Comparison of ENCODE assay signal across 19 cellular contexts in genomic region chr1:29809446-29810120, GRCh38.
DNase-seq lines count a peak whose midpoint lies in the region; TF ChIP-seq lines count a peak whose summit lies in the region.
"Had no signal": no experiment of that assay in that cellular context is flagged by ENCODE, and none has a peak within 500 bp of the region (broad histone marks: within the 10 kb centered on the region; RNA-seq: fewer than 3 reads in every experiment).

No MANE protein-coding gene starts in this region.

- no peak overlapping the region for H2BK15ac ChIP-seq in H9 (ENCODE audit: low read depth, low read length)

- H4K91ac ChIP-seq in H9 (ENCODE audit: insufficient read length, low read depth, low read length): no peak overlapping the region

- H3K4me3 ChIP-seq in spleen: no peak overlapping the region

- no peak overlapping the region for H3K4ac ChIP-seq in H9 (ENCODE audit: low read depth, low read length)

- no peak for TF ChIP-seq POLR2A in spleen (IDR thresholded peaks at IDR 0.05)

- H3K4me1 ChIP-seq in H9 (ENCODE audit: insufficient read depth, low read length) (no peaks in the 10 kb centered on the region), spleen (no peaks in the 10 kb centered on the region)

- no CpG with 5 or more reads among the region's 16 CpGs for WGBS in H9 (ENCODE audit: extremely low coverage, insufficient read length, low lambda C conversion rate)
- WGBS in spleen, 5 donors: 63 to 76% (median 71%) methylated on average over 15 to 16 of the region's 16 CpGs

- H3K9ac ChIP-seq in H9 (ENCODE audit: extremely low read depth, insufficient read length, low read length): no peak overlapping the region
- H3K9ac ChIP-seq: SK-N-SH had no signal

- H3K27me3 ChIP-seq in H9 (ENCODE audit: insufficient read depth, low read length) (no peaks in the 10 kb centered on the region), spleen (replicated peaks in 1 of 7) (peaks cover 0 to 28% (median 0%) of the 10 kb centered on the region in 7 donors)

- H3K9me3 ChIP-seq in H9 (ENCODE audit: control insufficient read depth, low read depth, low read length) (no peaks in the 10 kb centered on the region), spleen (no peaks in the 10 kb centered on the region)
- H3K9me3 ChIP-seq: SK-N-SH had no signal

- no peaks in the 10 kb centered on the region for H3K36me3 Mint-ChIP-seq in H9 (ENCODE audit: insufficient read depth in 1 of 3, low read depth in 3 of 3)
- H3K36me3 Mint-ChIP-seq: CD4-positive, alpha-beta memory T cell; IgD-negative memory B cell had no signal

- H3K27me3 Mint-ChIP-seq in H9 (ENCODE audit: low read depth): no peaks in the 10 kb centered on the region
- H3K27me3 Mint-ChIP-seq: B cell had no signal

- H2BK12ac ChIP-seq in H9 (ENCODE audit: insufficient read length, low read depth, low read length): no peak overlapping the region

- peak overlapping the region; percentile 81; the same call in 1 of the 2 replicates for H3K14ac ChIP-seq in H9 (ENCODE audit: insufficient read depth, low read length)

- H2BK5ac ChIP-seq in H9 (ENCODE audit: insufficient read length, low read length): no peak overlapping the region

- no peak overlapping the region for H3K23ac ChIP-seq in H9 (ENCODE audit: insufficient read length, low read depth, low read length)

- H3K79me1 ChIP-seq in H9 (ENCODE audit: insufficient read depth, low read depth, low read length, poor library complexity, severe bottlenecking): no peaks in the 10 kb centered on the region

- H3K23me2 ChIP-seq in H9 (ENCODE audit: insufficient read length, low read depth, low read length, poor library complexity, severe bottlenecking): no peaks in the 10 kb centered on the region

- H2BK120ac ChIP-seq in H9 (ENCODE audit: low read depth, low read length, poor library complexity, severe bottlenecking): no peak overlapping the region

- no peak overlapping the region for H2AFZ ChIP-seq in H9 (ENCODE audit: low read length)

- H3K4me1 Mint-ChIP-seq in H9: peaks cover 3 to 20% of the 10 kb centered on the region in 2 experiments
- H3K4me1 Mint-ChIP-seq: B cell; CD4-positive, alpha-beta memory T cell had no signal

- H3K18ac ChIP-seq in H9 (ENCODE audit: insufficient read length, low read depth, low read length): no peak overlapping the region

- intact Hi-C loops in spleen (cut with DNase I; ENCODE audit: low total_unique reads): no loop called here

- no peak overlapping the region for H4K5ac ChIP-seq in H9 (ENCODE audit: insufficient read length, low read depth, low read length)

- no peak overlapping the region for H3K27ac Mint-ChIP-seq in H9
- H3K27ac Mint-ChIP-seq: B cell; CD4-positive, alpha-beta memory T cell; IgD-negative memory B cell had no signal

- no peak overlapping the region for H3K4me3 Mint-ChIP-seq in H9
- H3K4me3 Mint-ChIP-seq: B cell; CD4-positive, alpha-beta memory T cell; IgD-negative memory B cell had no signal

- H3K56ac ChIP-seq in H9 (ENCODE audit: insufficient read length, low read depth, low read length): no peak overlapping the region

- no peaks in the 10 kb centered on the region for H3K79me2 ChIP-seq in H9 (ENCODE audit: insufficient read depth, low read length)

- peak; percentile 4 for DNase-seq in D341Med (ENCODE audit: low spot score)
- peak; percentile 22 for DNase-seq in H9
- DNase-seq in islet precursor cell: peak; percentile 28
- peak; percentile 35 for DNase-seq in spleen
- no peak for DNase-seq in EL
- DNase-seq in iPS-NIHi11 (ENCODE audit: low spot score): no peak
- no peak for DNase-seq in NCI-H524 treated with DMSO at 0.1 percent for 48 hours (lab: John Stamatoyannopoulos, UW)
- DNase-seq: CD4-positive, alpha-beta memory T cell; DMS79 treated with DMSO at 0.1 percent for 48 hours; GOT3; NCI-H1105 treated with DMSO at 0.1 percent for 48 hours; NCI-H1694 treated with DMSO at 0.1 percent for 48 hours; NCI-H69; NK-92 treated with Interleukin-12 subunit alpha and Interleukin-12 subunit beta, amount 100 ng/mL, for 24 hours; SHP77 had no signal

- H4K8ac ChIP-seq in H9 (replicated peaks; ENCODE audit: insufficient read length, low read depth, low read length): no peak overlapping the region

- H3K9me3 Mint-ChIP-seq in H9: no peaks in the 10 kb centered on the region
- H3K9me3 Mint-ChIP-seq: CD4-positive, alpha-beta memory T cell had no signal

- H4K20me1 ChIP-seq in H9 (ENCODE audit: control insufficient read depth, insufficient read depth, insufficient read length): no peaks in the 10 kb centered on the region

- no peak overlapping the region for H2BK20ac ChIP-seq in H9 (ENCODE audit: low read depth, low read length, poor library complexity, severe bottlenecking)

- no peaks in the 10 kb centered on the region for H3K36me3 ChIP-seq in spleen

- TF ChIP-seq CTCF in H9 (conservative IDR thresholded peaks at IDR 0.05): no peak
- no peak for TF ChIP-seq CTCF in spleen (IDR thresholded peaks at IDR 0.05 in 8 of 11, conservative IDR thresholded peaks at IDR 0.05 in 3 of 11)

- no peak overlapping the region for H2AK5ac ChIP-seq in H9 (ENCODE audit: insufficient read length, low read length)

- H3K27ac ChIP-seq in H9 (ENCODE audit: insufficient read length, low read depth, low read length): no peak overlapping the region
- H3K27ac ChIP-seq in spleen: no peak overlapping the region
- H3K27ac ChIP-seq: HL-60 had no signal

- H3T11ph ChIP-seq in H9 (ENCODE audit: low read length): no peak overlapping the region

- H3K4me2 ChIP-seq in H9 (ENCODE audit: insufficient read depth, insufficient read length, low read length): no peak overlapping the region
- H3K4me2 ChIP-seq: SK-N-SH had no signal

Comparison
In these comparisons a context has a peak if more than half of its experiments do, and no peak if none do; other contexts are left out.
1. DNase-seq: peak in D341Med (single experiment), H9 (single experiment), islet precursor cell (single experiment) and spleen (single experiment); none in EL (single experiment), iPS-NIHi11 (single experiment) and NCI-H524 treated with DMSO at 0.1 percent for 48 hours (single experiment).